ENCODE assay signal across 31 cellular contexts in genomic region chr17:47739150-47739549, GRCh38. TPM values are rescaled to one million over a fixed set of nuclear protein-coding genes. Genes with fewer than 3 reads are reported as not detected.
DNase-seq lines count a peak whose midpoint lies in the region; TF ChIP-seq lines count a peak whose summit lies in the region.
"Had no signal": no experiment of that assay in that cellular context is flagged by ENCODE, and none has a peak within 500 bp of the region (broad histone marks: within the 10 kb centered on the region; RNA-seq: fewer than 3 reads in every experiment).

No MANE protein-coding gene starts in this region.

- peak overlapping the region; percentile 7 for H3K27ac Mint-ChIP-seq in activated CD4-positive, alpha-beta T cell treated with anti-CD3 and anti-CD28 coated beads, Interleukin-2, amount 10 ng/mL, durations not matched to agents 24 days and 14 days
- peak overlapping the region; percentile 47 to 91 (median 76) for H3K27ac Mint-ChIP-seq in CD8-positive, alpha-beta memory T cell
- peak overlapping the region; percentile 92 to 97 (median 96) for H3K27ac Mint-ChIP-seq in immature natural killer cell
- H3K27ac Mint-ChIP-seq: CD4-positive, CD25-positive, alpha-beta regulatory T cell; mesothelial cell of epicardium; naive thymus-derived CD4-positive, alpha-beta T cell had no signal

- peaks cover 57% of the 10 kb centered on the region for H3K36me3 Mint-ChIP-seq in activated CD4-positive, alpha-beta T cell treated with anti-CD3 and anti-CD28 coated beads, Interleukin-2, amount 10 ng/mL, durations not matched to agents 24 days and 14 days (ENCODE audit: low read depth)
- H3K36me3 Mint-ChIP-seq in CD8-positive, alpha-beta memory T cell, result peaks cover 0 to 31% (median 2%) of the 10 kb centered on the region in 3 donors
- peaks cover 32 to 70% (median 38%) of the 10 kb centered on the region in 3 donors for H3K36me3 Mint-ChIP-seq in immature natural killer cell
- H3K36me3 Mint-ChIP-seq: CD4-positive, CD25-positive, alpha-beta regulatory T cell; mesothelial cell of epicardium had no signal

- TF ChIP-seq POLR2A in spleen (IDR thresholded peaks at IDR 0.05), result no peak

- H3K36me3 ChIP-seq in CD8-positive, alpha-beta memory T cell (ENCODE audit: insufficient read depth, low read length), result peaks cover 6% of the 10 kb centered on the region
- peaks cover 0 to 2% (median 0%) of the 10 kb centered on the region in 6 donors for H3K36me3 ChIP-seq in spleen
- H3K36me3 ChIP-seq: left ventricle myocardium inferior, upper lobe of right lung had no signal

- no peaks in the 10 kb centered on the region for H3K27me3 ChIP-seq in CD8-positive, alpha-beta memory T cell (ENCODE audit: insufficient read depth, low read length, poor library complexity, severe bottlenecking)
- peaks cover 0 to 28% (median 1%) of the 10 kb centered on the region in 7 donors for H3K27me3 ChIP-seq in spleen (replicated peaks in 1 of 7)

- H3K9me3 ChIP-seq in CD8-positive, alpha-beta memory T cell (ENCODE audit: low read length), result no peaks in the 10 kb centered on the region
- H3K9me3 ChIP-seq in spleen, result no peaks in the 10 kb centered on the region
- H3K9me3 ChIP-seq: left ventricle myocardium inferior, upper lobe of right lung had no signal

- CTCF ChIA-PET in CD8-positive, alpha-beta memory T cell (lab: Charles Lee), result interaction anchor here (8.7 kb wide), 1 partner anchor 39 kb away, joined by 77 read pairs; no protein-coding TSS in a partner anchor

- 83 to 87% (median 85%) methylated on average over 8 of the region's 8 CpGs for WGBS in spleen, 5 donors

- H3K9me3 Mint-ChIP-seq in activated CD4-positive, alpha-beta T cell treated with anti-CD3 and anti-CD28 coated beads, Interleukin-2, amount 10 ng/mL, durations not matched to agents 24 days and 14 days, result no peaks in the 10 kb centered on the region
- peaks cover 0 to 2% (median 0%) of the 10 kb centered on the region in 5 donors for H3K9me3 Mint-ChIP-seq in CD8-positive, alpha-beta memory T cell
- H3K9me3 Mint-ChIP-seq in immature natural killer cell, result peaks cover 0 to 5% (median 0%) of the 10 kb centered on the region in 6 donors
- H3K9me3 Mint-ChIP-seq: mesothelial cell of epicardium; naive thymus-derived CD4-positive, alpha-beta T cell had no signal

- intact Hi-C loops in activated CD4-positive, alpha-beta T cell treated with anti-CD3 and anti-CD28 coated beads, Interleukin-2, amount 10 ng/mL, durations not matched to agents 24 days and 14 days (cut with micrococcal nuclease), result loop anchor here (5.0 kb wide), 1 partner anchor 53 kb away; no protein-coding TSS in a partner anchor
- intact Hi-C loops in spleen (cut with DNase I; ENCODE audit: low total_unique reads), result no loop called here

- no peak for TF ChIP-seq CTCF in spleen (IDR thresholded peaks at IDR 0.05 in 8 of 11, conservative IDR thresholded peaks at IDR 0.05 in 3 of 11)

- no peak overlapping the region for H3K4me3 Mint-ChIP-seq in activated CD4-positive, alpha-beta T cell treated with anti-CD3 and anti-CD28 coated beads, Interleukin-2, amount 10 ng/mL, durations not matched to agents 24 days and 14 days
- H3K4me3 Mint-ChIP-seq in CD8-positive, alpha-beta memory T cell, result peak overlapping the region in 6 of 7 donors; percentile 58 to 89 (median 75)
- H3K4me3 Mint-ChIP-seq in immature natural killer cell, result peak overlapping the region; percentile 92 to 100 (median 100)
- H3K4me3 Mint-ChIP-seq: mesothelial cell of epicardium had no signal

- no peak overlapping the region for H3K4me3 ChIP-seq in CD8-positive, alpha-beta memory T cell (ENCODE audit: low read length)
- H3K4me3 ChIP-seq in spleen, result no peak overlapping the region
- H3K4me3 ChIP-seq: left ventricle myocardium inferior, skin epidermis, upper lobe of right lung had no signal

- H3K4me1 Mint-ChIP-seq in activated CD4-positive, alpha-beta T cell treated with anti-CD3 and anti-CD28 coated beads, Interleukin-2, amount 10 ng/mL, durations not matched to agents 24 days and 14 days, result peaks cover 55% of the 10 kb centered on the region
- H3K4me1 Mint-ChIP-seq in CD8-positive, alpha-beta memory T cell, result peaks cover 59 to 78% (median 61%) of the 10 kb centered on the region in 3 donors
- peaks cover 79 to 81% of the 10 kb centered on the region in 2 donors for H3K4me1 Mint-ChIP-seq in immature natural killer cell
- H3K4me1 Mint-ChIP-seq: mesothelial cell of epicardium had no signal

- peak; percentile 52 for DNase-seq in activated CD4-positive, alpha-beta T cell treated with anti-CD3 and anti-CD28 coated beads, Interleukin-2, amount 10 ng/mL, durations not matched to agents 24 days and 14 days
- DNase-seq in activated CD4-positive, alpha-beta T cell treated with anti-CD3 and anti-CD28 coated beads for 4 hours, result no peak
- no peak for DNase-seq in CD8-positive, alpha-beta memory T cell
- DNase-seq in immature natural killer cell (no peak), spleen (peak; percentile 12), DMS53 (lab: John Stamatoyannopoulos, UW) (no peak), HUDEP-2 (lab: John Stamatoyannopoulos, UW; ENCODE audit: unreplicated experiment in 76 of 76) (no peak)
- DNase-seq in activated CD4-positive, CD25-positive, alpha-beta regulatory T cell treated with anti-CD3 and anti-CD28 coated beads, Interleukin-2, amount 50 U/mL, for 72 hours, result no peak
- DNase-seq: 8988T; activated effector memory CD4-positive, alpha-beta T cell treated with Interleukin-2 at 50 U/mL for 16 hours; CD4-positive, CD25-positive, alpha-beta regulatory T cell; cerebellar nuclear complex; hypothalamus; Kasumi-1; left ventricle myocardium inferior; MV-4-11; naive thymus-derived CD4-positive, alpha-beta T cell; NCI-H1436 treated with DMSO at 0.1 percent for 48 hours; NCI-H2107; NCI-H446 treated with DMSO at 0.1 percent for 48 hours; NCI-H82; occipital lobe; RPMI8226; stimulated activated CD4-positive, alpha-beta T cell treated with anti-CD3 and anti-CD28 coated beads, Interleukin-2, amount 100 ng/mL, for 24 hours; substantia nigra; upper lobe of right lung had no signal

- POLR2A ChIA-PET in CD8-positive, alpha-beta memory T cell (lab: Charles Lee), result no interaction called here

- H3K4me1 ChIP-seq in CD8-positive, alpha-beta memory T cell (ENCODE audit: insufficient read depth, low read length), result peaks cover 30% of the 10 kb centered on the region
- H3K4me1 ChIP-seq in spleen, result peaks cover 0 to 72% (median 21%) of the 10 kb centered on the region in 6 donors
- H3K4me1 ChIP-seq: left ventricle myocardium inferior, upper lobe of right lung had no signal

- no peak overlapping the region for H3K27ac ChIP-seq in CD8-positive, alpha-beta memory T cell (ENCODE audit: low read depth, low read length)
- H3K27ac ChIP-seq in spleen, result peak overlapping the region in 2 of 8 donors; percentile 33 to 91
- H3K27ac ChIP-seq: left ventricle myocardium inferior, skin epidermis, upper lobe of right lung had no signal

- no peaks in the 10 kb centered on the region for H3K27me3 Mint-ChIP-seq in activated CD4-positive, alpha-beta T cell treated with anti-CD3 and anti-CD28 coated beads, Interleukin-2, amount 10 ng/mL, durations not matched to agents 24 days and 14 days
- peaks cover 0 to 3% of the 10 kb centered on the region in 2 donors for H3K27me3 Mint-ChIP-seq in CD8-positive, alpha-beta memory T cell
- peaks cover 19 to 53% (median 44%) of the 10 kb centered on the region in 3 donors for H3K27me3 Mint-ChIP-seq in immature natural killer cell (ENCODE audit: low read depth in 3 of 3)

RNA-seq across cellular contexts. Expression of gene TBX21, which starts 6.1 kb away (rescaled TPM):
- 63.0 and 66.4 TPM in 2 replicates for total RNA-seq in activated CD4-positive, alpha-beta T cell treated with anti-CD3 and anti-CD28 coated beads, Interleukin-2, amount 10 ng/mL, durations not matched to agents 24 days and 14 days
- total RNA-seq in CD8-positive, alpha-beta memory T cell, result 10 to 100 TPM; 37.8 to 39.8 TPM
- polyA plus RNA-seq in CD8-positive, alpha-beta memory T cell, result 59.6 TPM
- polyA plus RNA-seq in immature natural killer cell, result 100 to 1,000 TPM; 199 to 385 (median 225) TPM
- total RNA-seq in spleen, result 10 to 100 TPM; 10.4 to 21.7 (median 12.2) TPM
- 1 to 10 TPM; 2.6 to 8.3 (median 3.8) TPM for polyA plus RNA-seq in spleen
- total RNA-seq: dermis microvascular lymphatic vessel endothelial cell, fibroblast of lung, mesothelial cell of epicardium, occipital lobe, SK-MEL-5 had no signal
- polyA plus RNA-seq: fibroblast of lung had no signal

RNA-seq across cellular contexts. Expression of gene TBKBP1, which starts 45.2 kb away (rescaled TPM):
- total RNA-seq in activated CD4-positive, alpha-beta T cell treated with anti-CD3 and anti-CD28 coated beads, Interleukin-2, amount 10 ng/mL, durations not matched to agents 24 days and 14 days, result 9.3 and 10.9 TPM in 2 replicates
- 1 to 10 TPM; 6.6 to 6.7 TPM for total RNA-seq in CD8-positive, alpha-beta memory T cell
- polyA plus RNA-seq in CD8-positive, alpha-beta memory T cell, result 1.8 TPM
- polyA plus RNA-seq in immature natural killer cell, result 1 to 10 TPM; 1.3 to 2.3 (median 2.2) TPM
- 10 to 100 TPM; 11.6 to 28.0 (median 19.6) TPM for total RNA-seq in spleen
- polyA plus RNA-seq in spleen, result 10 to 100 TPM in 2 of 3 donors, 1 to 10 TPM in 1; 3.8 to 25.7 (median 10.2) TPM

Comparison
In these comparisons a context has a peak if more than half of its experiments do, and no peak if none do; other contexts are left out.
1. DNase-seq: peak in activated CD4-positive, alpha-beta T cell treated with anti-CD3 and anti-CD28 coated beads, Interleukin-2, amount 10 ng/mL, durations not matched to agents 24 days and 14 days (single experiment) and spleen (single experiment); none in activated CD4-positive, alpha-beta T cell treated with anti-CD3 and anti-CD28 coated beads for 4 hours (0 of 2), CD8-positive, alpha-beta memory T cell (0 of 5), immature natural killer cell (0 of 3), activated CD4-positive, CD25-positive, alpha-beta regulatory T cell treated with anti-CD3 and anti-CD28 coated beads, Interleukin-2, amount 50 U/mL, for 72 hours (single experiment), DMS53 (single experiment) and HUDEP-2 (0 of 76).
2. H3K27ac Mint-ChIP-seq: peak in every context shown above with its lines; median percentile 96 in immature natural killer cell; 76 in CD8-positive, alpha-beta memory T cell; 7 in activated CD4-positive, alpha-beta T cell treated with anti-CD3 and anti-CD28 coated beads, Interleukin-2, amount 10 ng/mL, durations not matched to agents 24 days and 14 days.